8 cellular contexts compared by ENCODE assay signal in genomic region chr1:207848234-207848633, GRCh38.
A peak's percentile ranks its signal among the peaks of the same experiment; 100 is the strongest.
DNase-seq lines count a peak whose midpoint lies in the region; ATAC-seq and TF ChIP-seq lines count a peak whose summit lies in the region.

No MANE protein-coding gene starts in this region.

- peaks cover 6% of the 10 kb centered on the region; the same call in 1 of the 2 replicates for H4K20me1 ChIP-seq in Karpas-422 (ENCODE audit: insufficient read depth, low read depth, low read length)

- no peak overlapping the region for H3K9ac ChIP-seq in Karpas-422 (ENCODE audit: low read length)

- TF ChIP-seq POLR2A in esophagus squamous epithelium (IDR thresholded peaks at IDR 0.05) (no peak), prostate gland (IDR thresholded peaks at IDR 0.05) (no peak)

- DNase-seq in DMS53 (lab: John Stamatoyannopoulos, UW) (peak; percentile 98), esophagus squamous epithelium (lab: John Stamatoyannopoulos, UW) (peak; percentile 30), prostate gland (ENCODE audit: low spot score) (peak; percentile 58), mesothelial cell of epicardium (ENCODE audit: low spot score in 2 of 2, unreplicated experiment in 2 of 2) (no peak), NCI-H2171 (lab: John Stamatoyannopoulos, UW) (no peak), Karpas-422 (no peak)
- DNase-seq in T-helper 2 cell treated with Interferon-gamma antibody and Interleukin-4, amounts not matched to agents 5 μg/mL and 100 μg/mL, for 36 hours (ENCODE audit: low spot score): peak; percentile 76

- H3K4me1 Mint-ChIP-seq in T-helper 2 cell treated with Interferon-gamma antibody and Interleukin-4, amounts not matched to agents 5 μg/mL and 100 μg/mL, for 36 hours (ENCODE audit: low read depth): peaks cover 36% of the 10 kb centered on the region
- no peaks in the 10 kb centered on the region for H3K4me1 Mint-ChIP-seq in mesothelial cell of epicardium

- ATAC-seq in HG03045 (IDR thresholded peaks at IDR 0.05; ENCODE audit: unreplicated experiment): peak; percentile 51

- peaks cover 99% of the 10 kb centered on the region for H3K79me2 ChIP-seq in Karpas-422 (ENCODE audit: low read length)

- no peaks in the 10 kb centered on the region for H3K9me2 ChIP-seq in Karpas-422 (replicated peaks; ENCODE audit: insufficient read depth, low read length)

- peaks cover 50% of the 10 kb centered on the region for H3K36me3 Mint-ChIP-seq in T-helper 2 cell treated with Interferon-gamma antibody and Interleukin-4, amounts not matched to agents 5 μg/mL and 100 μg/mL, for 36 hours (ENCODE audit: low read depth)
- H3K36me3 Mint-ChIP-seq in mesothelial cell of epicardium: no peaks in the 10 kb centered on the region

- H3K36me3 ChIP-seq in esophagus squamous epithelium (peaks cover 0 to 28% (median 0%) of the 10 kb centered on the region in 3 donors), prostate gland (no peaks in the 10 kb centered on the region), Karpas-422 (ENCODE audit: insufficient read depth, low read length) (peaks cover 24% of the 10 kb centered on the region)

- H3K4me3 ChIP-seq in esophagus squamous epithelium: no peak overlapping the region
- no peak overlapping the region for H3K4me3 ChIP-seq in prostate gland
- no peak overlapping the region for H3K4me3 ChIP-seq in Karpas-422 (ENCODE audit: low read length)

- H3K27ac Mint-ChIP-seq in T-helper 2 cell treated with Interferon-gamma antibody and Interleukin-4, amounts not matched to agents 5 μg/mL and 100 μg/mL, for 36 hours: peak overlapping the region; percentile 87
- no peak overlapping the region for H3K27ac Mint-ChIP-seq in mesothelial cell of epicardium

- intact Hi-C loops in esophagus squamous epithelium (cut with DNase I): no loop called here
- intact Hi-C loops in prostate gland (cut with DNase I): no loop called here

- H3K4me1 ChIP-seq in esophagus squamous epithelium: peaks cover 40 to 97% (median 46%) of the 10 kb centered on the region in 3 donors
- H3K4me1 ChIP-seq in prostate gland (replicated peaks): no peaks in the 10 kb centered on the region
- H3K4me1 ChIP-seq in Karpas-422 (ENCODE audit: low read length): peaks cover under 1% of the 10 kb centered on the region; the same call in 1 of the 2 replicates

- no peaks in the 10 kb centered on the region for H3K27me3 ChIP-seq in esophagus squamous epithelium
- no peaks in the 10 kb centered on the region for H3K27me3 ChIP-seq in prostate gland (replicated peaks; ENCODE audit: insufficient read depth)
- no peaks in the 10 kb centered on the region for H3K27me3 ChIP-seq in Karpas-422 (ENCODE audit: low read length)

- peak overlapping the region; percentile 54 to 86 (median 72) for H3K27ac ChIP-seq in esophagus squamous epithelium
- peak overlapping the region; percentile 38 to 58 for H3K27ac ChIP-seq in prostate gland
- H3K27ac ChIP-seq in Karpas-422 (ENCODE audit: low read length): no peak overlapping the region

- no peaks in the 10 kb centered on the region for H3K9me3 Mint-ChIP-seq in T-helper 2 cell treated with Interferon-gamma antibody and Interleukin-4, amounts not matched to agents 5 μg/mL and 100 μg/mL, for 36 hours
- H3K9me3 Mint-ChIP-seq in mesothelial cell of epicardium: no peaks in the 10 kb centered on the region

- H3K4me2 ChIP-seq in Karpas-422 (ENCODE audit: low read depth, low read length, poor library complexity, severe bottlenecking): no peak overlapping the region

- H3K27me3 Mint-ChIP-seq in T-helper 2 cell treated with Interferon-gamma antibody and Interleukin-4, amounts not matched to agents 5 μg/mL and 100 μg/mL, for 36 hours (ENCODE audit: low read depth): no peaks in the 10 kb centered on the region
- no peaks in the 10 kb centered on the region for H3K27me3 Mint-ChIP-seq in mesothelial cell of epicardium (ENCODE audit: low read depth)

- H3K9me3 ChIP-seq in esophagus squamous epithelium (no peaks in the 10 kb centered on the region), prostate gland (no peaks in the 10 kb centered on the region), Karpas-422 (ENCODE audit: low read length) (no peaks in the 10 kb centered on the region)

- H3K4me3 Mint-ChIP-seq in T-helper 2 cell treated with Interferon-gamma antibody and Interleukin-4, amounts not matched to agents 5 μg/mL and 100 μg/mL, for 36 hours: peak overlapping the region; percentile 75
- H3K4me3 Mint-ChIP-seq in mesothelial cell of epicardium: no peak overlapping the region

- TF ChIP-seq CTCF in esophagus squamous epithelium (IDR thresholded peaks at IDR 0.05) (no peak), prostate gland (IDR thresholded peaks at IDR 0.05) (no peak), mesothelial cell of epicardium (IDR thresholded peaks at IDR 0.05; ENCODE audit: unreplicated experiment) (no peak)

- WGBS in esophagus squamous epithelium, 2 donors: 12 to 31% methylated on average over 4 to 5 of the region's 5 CpGs
- 40% methylated on average over 5 of the region's 5 CpGs for WGBS in prostate gland

- no peak overlapping the region for H2AFZ ChIP-seq in Karpas-422 (ENCODE audit: low read length)

Comparison
In these comparisons a context has a peak if more than half of its experiments do, and no peak if none do; other contexts are left out.
1. DNase-seq: peak in DMS53 (single experiment), T-helper 2 cell treated with Interferon-gamma antibody and Interleukin-4, amounts not matched to agents 5 μg/mL and 100 μg/mL, for 36 hours (single experiment), esophagus squamous epithelium (single experiment) and prostate gland (single experiment); none in mesothelial cell of epicardium (0 of 2), NCI-H2171 (single experiment) and Karpas-422 (single experiment).